ENCODE assay signal across 8 cellular contexts in the genomic region with DNA sequence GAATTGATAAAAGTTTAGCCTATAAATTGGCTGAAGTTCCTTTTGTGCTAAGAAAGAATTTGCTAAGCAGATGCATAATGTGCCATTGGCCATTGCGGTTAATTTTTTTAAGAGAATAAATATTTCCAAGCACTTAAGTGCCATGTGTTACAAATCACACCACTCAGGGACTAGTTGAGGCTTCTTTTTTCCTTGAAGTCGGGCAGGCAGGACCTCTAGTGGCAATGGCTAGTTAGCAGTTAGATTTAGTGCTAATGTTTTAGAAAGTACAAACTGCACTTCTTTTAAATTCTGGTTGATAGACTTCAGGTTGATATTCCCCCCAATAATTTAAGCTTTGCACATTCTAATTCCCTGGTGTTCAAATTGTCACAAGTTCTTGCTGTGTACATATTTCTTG.
DNase-seq lines count a peak whose midpoint lies in the region; ATAC-seq and TF ChIP-seq lines count a peak whose summit lies in the region.

No MANE protein-coding gene starts in this region.

- H3K27me3 ChIP-seq in WERI-Rb-1 (ENCODE audit: insufficient read depth, low read depth, severe bottlenecking), result no peaks in the 10 kb centered on the region

- TF ChIP-seq CTCF in HEK293 (tag by site-specific recombination; IDR thresholded peaks at IDR 0.05) (no peak), WERI-Rb-1 (IDR thresholded peaks at IDR 0.05; ENCODE audit: low read depth, low read length) (peak; percentile 52)

- ATAC-seq in HG02610 (IDR thresholded peaks at IDR 0.05; ENCODE audit: unreplicated experiment), result no peak
- ATAC-seq in HG02973 (IDR thresholded peaks at IDR 0.05; ENCODE audit: unreplicated experiment), result no peak

- POLR2A ChIA-PET in HEK293 (lab: Yijun Ruan, JAX), result no interaction called here

- no peak overlapping the region for H3K4me3 ChIP-seq in HEK293 (ENCODE audit: low read depth, low read length)
- no peak overlapping the region for H3K4me3 ChIP-seq in WERI-Rb-1 (ENCODE audit: low read depth, low read length)

- no peak overlapping the region for H3K27ac ChIP-seq in HEK293 (ENCODE audit: extremely low read depth, low read depth, low read length)
- no peak overlapping the region for H3K27ac ChIP-seq in WERI-Rb-1

- DNase-seq in Ammon's horn (ENCODE audit: low spot score), result peak; percentile 69
- DNase-seq in WERI-Rb-1, result peak; percentile 31
- DNase-seq in iris pigment epithelial cell (ENCODE audit: low read depth), result peak; percentile 58
- DNase-seq in activated CD4-positive, alpha-beta T cell treated with anti-CD3 and anti-CD28 coated beads, Interleukin-2, amount 50 U/mL, for 1 hour, result no peak
- DNase-seq in HPDE6-E6E7 (ENCODE audit: extremely low spot score), result no peak

- H3K36me3 ChIP-seq in HEK293 (ENCODE audit: control insufficient read depth in 2 of 2, insufficient read depth in 1 of 2, low read length in 2 of 2) (no peaks in the 10 kb centered on the region), WERI-Rb-1 (no peaks in the 10 kb centered on the region)

- H3K4me1 ChIP-seq in HEK293 (ENCODE audit: control insufficient read depth, insufficient read depth, low read length), result no peaks in the 10 kb centered on the region

- H3K9me3 ChIP-seq in HEK293 (ENCODE audit: control insufficient read depth, insufficient read depth, low read depth, low read length), result no peaks in the 10 kb centered on the region
- no peaks in the 10 kb centered on the region for H3K9me3 ChIP-seq in WERI-Rb-1 (ENCODE audit: severe bottlenecking)

- CTCF ChIA-PET in HEK293 (lab: Yijun Ruan, JAX), result interaction anchor here (0.6 to 2.9 kb wide), 22 partner anchors 9 to 373 kb away, joined by 3 to 13 read pairs (median 4); no protein-coding TSS in a partner anchor

TF ChIP-seq in HEK293, 187 proteins besides CTCF, POLR2A, EP300 and RAD21:
- TF ChIP-seq ZNF792 (tag by site-specific recombination; IDR thresholded peaks at IDR 0.05) (no peak), ZNF654 (tag by site-specific recombination; IDR thresholded peaks at IDR 0.05; ENCODE audit: low read depth) (peak; percentile 61)

Comparison
In these comparisons a context has a peak if more than half of its experiments do, and no peak if none do; other contexts are left out.
1. DNase-seq: peak in Ammon's horn (single experiment), WERI-Rb-1 (single experiment) and iris pigment epithelial cell (single experiment); none in activated CD4-positive, alpha-beta T cell treated with anti-CD3 and anti-CD28 coated beads, Interleukin-2, amount 50 U/mL, for 1 hour (single experiment) and HPDE6-E6E7 (single experiment).